ENCODE assay signal across 10 cellular contexts in genomic region chr3:56802793-56803192, GRCh38. TPM values are rescaled to one million over a fixed set of nuclear protein-coding genes. Genes with fewer than 3 reads are reported as not detected.
DNase-seq lines count a peak whose midpoint lies in the region; ATAC-seq and TF ChIP-seq lines count a peak whose summit lies in the region.
"Had no signal": no experiment of that assay in that cellular context is flagged by ENCODE, and none has a peak within 500 bp of the region (broad histone marks: within the 10 kb centered on the region; RNA-seq: fewer than 3 reads in every experiment).

No MANE protein-coding gene starts in this region.

- H3K4ac ChIP-seq in trophoblast cell (ENCODE audit: low read depth, low read length), result no peak overlapping the region

- no peaks in the 10 kb centered on the region for H3K9me3 ChIP-seq in CD4-positive, alpha-beta T cell (ENCODE audit: control insufficient read depth, low read length)
- no peaks in the 10 kb centered on the region for H3K9me3 ChIP-seq in naive thymus-derived CD4-positive, alpha-beta T cell (ENCODE audit: control insufficient read depth in 2 of 3, low read length in 3 of 3)
- H3K9me3 ChIP-seq in trophoblast cell (ENCODE audit: insufficient read depth, low read depth, low read length), result no peaks in the 10 kb centered on the region
- H3K9me3 ChIP-seq: heart right ventricle, uterus had no signal

- H3K4me1 ChIP-seq in GM23338 (ENCODE audit: insufficient read depth) (peaks cover 6% of the 10 kb centered on the region; the same call in 1 of the 2 replicates), trophoblast cell (ENCODE audit: control insufficient read depth in 1 of 2, insufficient read depth in 2 of 2, low read length in 2 of 2) (peaks cover 4 to 6% of the 10 kb centered on the region in 2 experiments)
- H3K4me1 ChIP-seq in naive thymus-derived CD4-positive, alpha-beta T cell (ENCODE audit: control insufficient read depth in 2 of 2, insufficient read depth in 2 of 2, low read length in 2 of 2), result peaks cover 12 to 20% of the 10 kb centered on the region in 2 donors
- H3K4me1 ChIP-seq: uterus had no signal

- no peak overlapping the region for H2AK5ac ChIP-seq in trophoblast cell (ENCODE audit: low read length)

- H3K27ac Mint-ChIP-seq in CD4-positive, alpha-beta T cell, result peak overlapping the region; percentile 89
- no peak overlapping the region for H3K27ac Mint-ChIP-seq in GM23338
- no peak overlapping the region for H3K27ac Mint-ChIP-seq in activated CD4-positive, alpha-beta memory T cell treated with anti-CD3 and anti-CD28 coated beads, Interleukin-2, amount 10 ng/mL, durations not matched to agents 7 days and 5 days
- peak overlapping the region in 7 of 9 donors; percentile 64 to 93 (median 87) for H3K27ac Mint-ChIP-seq in naive thymus-derived CD4-positive, alpha-beta T cell

- no CpG with 5 or more reads among the region's 1 CpG for WGBS in trophoblast cell (ENCODE audit: extremely low coverage, insufficient coverage, insufficient read length)

- no peak overlapping the region for H2BK12ac ChIP-seq in trophoblast cell (ENCODE audit: low read length)

- H3K79me1 ChIP-seq in trophoblast cell (ENCODE audit: low read length), result no peaks in the 10 kb centered on the region

- POLR2A ChIA-PET in CD4-positive, alpha-beta T cell (lab: Charles Lee), result interaction anchor here (1.0 to 7.6 kb wide), 5 partner anchors 9 to 87 kb away, joined by 3 to 251 read pairs (median 47); no protein-coding TSS in a partner anchor
- POLR2A ChIA-PET in activated CD4-positive, alpha-beta memory T cell treated with anti-CD3 and anti-CD28 coated beads, Interleukin-2, amount 10 ng/mL, durations not matched to agents 7 days and 5 days (lab: Charles Lee), result interaction anchor here (5.8 to 9.7 kb wide), 4 partner anchors 13 to 120 kb away, joined by 45 to 168 read pairs (median 112); partner anchors contain the start of gene TASOR
- POLR2A ChIA-PET in naive thymus-derived CD4-positive, alpha-beta T cell (lab: Charles Lee), result interaction anchor here (1.2 to 12.4 kb wide), 9 partner anchors 10 to 125 kb away, joined by 3 to 286 read pairs (median 31); no protein-coding TSS in a partner anchor

- H2BK120ac ChIP-seq in trophoblast cell (ENCODE audit: insufficient read depth, low read length, poor library complexity), result no peak overlapping the region

- CTCF ChIA-PET in CD4-positive, alpha-beta T cell (lab: Charles Lee), result interaction anchor here (1.4 to 6.5 kb wide), 6 partner anchors 14 to 186 kb away, joined by 3 to 114 read pairs (median 14); no protein-coding TSS in a partner anchor
- CTCF ChIA-PET in activated CD4-positive, alpha-beta memory T cell treated with anti-CD3 and anti-CD28 coated beads, Interleukin-2, amount 10 ng/mL, durations not matched to agents 7 days and 5 days (lab: Charles Lee), result interaction anchor here (0.7 to 7.9 kb wide), 10 partner anchors 9 to 186 kb away, joined by 3 to 247 read pairs (median 4); no protein-coding TSS in a partner anchor
- CTCF ChIA-PET in naive thymus-derived CD4-positive, alpha-beta T cell (lab: Charles Lee), result interaction anchor here (0.6 to 9.8 kb wide), 10 partner anchors 8 to 186 kb away, joined by 3 to 176 read pairs (median 6); no protein-coding TSS in a partner anchor

- H2AFZ ChIP-seq in GM23338, result no peak overlapping the region
- H2AFZ ChIP-seq in trophoblast cell (ENCODE audit: insufficient read depth, low read length, poor library complexity), result no peak overlapping the region

- H3K79me2 ChIP-seq in GM23338 (replicated peaks; ENCODE audit: insufficient read depth) (no peaks in the 10 kb centered on the region), trophoblast cell (ENCODE audit: control insufficient read depth, insufficient read depth, low read length, poor library complexity) (peaks cover 3% of the 10 kb centered on the region)

- peaks cover 19% of the 10 kb centered on the region for H3K36me3 Mint-ChIP-seq in CD4-positive, alpha-beta T cell (ENCODE audit: low read depth)
- no peaks in the 10 kb centered on the region for H3K36me3 Mint-ChIP-seq in GM23338 (ENCODE audit: low read depth)
- peaks cover 11% of the 10 kb centered on the region for H3K36me3 Mint-ChIP-seq in activated CD4-positive, alpha-beta memory T cell treated with anti-CD3 and anti-CD28 coated beads, Interleukin-2, amount 10 ng/mL, durations not matched to agents 7 days and 5 days (ENCODE audit: low read depth)
- H3K36me3 Mint-ChIP-seq in naive thymus-derived CD4-positive, alpha-beta T cell, result peaks cover 0 to 19% (median 5%) of the 10 kb centered on the region in 5 donors

- no peak overlapping the region for H4K12ac ChIP-seq in trophoblast cell (ENCODE audit: low read depth, low read length)

- no peak overlapping the region for H4K8ac ChIP-seq in trophoblast cell (ENCODE audit: low read depth, low read length)

- H4K91ac ChIP-seq in trophoblast cell (ENCODE audit: low read depth, low read length), result no peak overlapping the region

- no peaks in the 10 kb centered on the region for H3K9me3 Mint-ChIP-seq in CD4-positive, alpha-beta T cell
- no peaks in the 10 kb centered on the region for H3K9me3 Mint-ChIP-seq in GM23338
- no peaks in the 10 kb centered on the region for H3K9me3 Mint-ChIP-seq in activated CD4-positive, alpha-beta memory T cell treated with anti-CD3 and anti-CD28 coated beads, Interleukin-2, amount 10 ng/mL, durations not matched to agents 7 days and 5 days
- no peaks in the 10 kb centered on the region for H3K9me3 Mint-ChIP-seq in naive thymus-derived CD4-positive, alpha-beta T cell

- no peak overlapping the region for H3K27ac ChIP-seq in CD4-positive, alpha-beta T cell (ENCODE audit: low read depth, low read length)
- no peak overlapping the region for H3K27ac ChIP-seq in GM23338 (ENCODE audit: low read depth)
- peak overlapping the region; percentile 83 for H3K27ac ChIP-seq in naive thymus-derived CD4-positive, alpha-beta T cell (ENCODE audit: low read depth, low read length)
- no peak overlapping the region for H3K27ac ChIP-seq in trophoblast cell (ENCODE audit: low read depth, low read length)

- no peaks in the 10 kb centered on the region; the same call in 1 of the 2 replicates for H4K20me1 ChIP-seq in GM23338 (replicated peaks; ENCODE audit: insufficient read depth)

- H3K27me3 ChIP-seq in CD4-positive, alpha-beta T cell (ENCODE audit: control insufficient read depth, insufficient read depth, low read length), result no peaks in the 10 kb centered on the region
- H3K27me3 ChIP-seq in GM23338 (ENCODE audit: insufficient read depth) (peaks cover 10% of the 10 kb centered on the region; the same call in 1 of the 2 replicates), trophoblast cell (ENCODE audit: insufficient read depth, low read length) (no peaks in the 10 kb centered on the region)
- H3K27me3 ChIP-seq in naive thymus-derived CD4-positive, alpha-beta T cell (ENCODE audit: control insufficient read depth in 2 of 2, insufficient read depth in 2 of 2, low read length in 2 of 2), result no peaks in the 10 kb centered on the region
- H3K27me3 ChIP-seq: heart right ventricle, uterus had no signal

- TF ChIP-seq CTCF in CD4-positive, alpha-beta T cell (IDR thresholded peaks at IDR 0.05), result no peak
- no peak for TF ChIP-seq CTCF in GM23338 (conservative IDR thresholded peaks at IDR 0.05; ENCODE audit: low read depth in 2 of 2)

- H3K23ac ChIP-seq in trophoblast cell (ENCODE audit: low read length), result no peak overlapping the region

- H3K4me2 ChIP-seq in GM23338, result 0 out of 2 replicates have a peak overlapping the region, but pooled peaks have one; percentile 22
- no peak overlapping the region for H3K4me2 ChIP-seq in trophoblast cell (ENCODE audit: low read length)

- H3K18ac ChIP-seq in trophoblast cell (ENCODE audit: low read length), result no peak overlapping the region

- no peaks in the 10 kb centered on the region for H3F3A ChIP-seq in GM23338 (replicated peaks; ENCODE audit: low read depth)

- H2BK5ac ChIP-seq in trophoblast cell (ENCODE audit: low read depth, low read length, poor library complexity), result no peak overlapping the region

- no peaks in the 10 kb centered on the region for H3K27me3 Mint-ChIP-seq in CD4-positive, alpha-beta T cell
- peaks cover 8% of the 10 kb centered on the region for H3K27me3 Mint-ChIP-seq in GM23338 (ENCODE audit: insufficient read depth, low read depth, poor library complexity)
- H3K27me3 Mint-ChIP-seq in activated CD4-positive, alpha-beta memory T cell treated with anti-CD3 and anti-CD28 coated beads, Interleukin-2, amount 10 ng/mL, durations not matched to agents 7 days and 5 days, result no peaks in the 10 kb centered on the region
- no peaks in the 10 kb centered on the region for H3K27me3 Mint-ChIP-seq in naive thymus-derived CD4-positive, alpha-beta T cell

- H3K14ac ChIP-seq in trophoblast cell (ENCODE audit: low read length), result no peak overlapping the region

- peak overlapping the region; percentile 89 for H3K4me3 Mint-ChIP-seq in CD4-positive, alpha-beta T cell
- no peak overlapping the region; the same call in 2 of the 3 replicates for H3K4me3 Mint-ChIP-seq in GM23338
- peak overlapping the region; percentile 69 for H3K4me3 Mint-ChIP-seq in activated CD4-positive, alpha-beta memory T cell treated with anti-CD3 and anti-CD28 coated beads, Interleukin-2, amount 10 ng/mL, durations not matched to agents 7 days and 5 days
- peak overlapping the region; percentile 78 to 98 (median 90) for H3K4me3 Mint-ChIP-seq in naive thymus-derived CD4-positive, alpha-beta T cell

- H3K9ac ChIP-seq in trophoblast cell (ENCODE audit: low read length), result no peak overlapping the region

- H3K4me3 ChIP-seq in GM23338 (no peak overlapping the region), trophoblast cell (ENCODE audit: low read depth, low read length) (no peak overlapping the region)
- H3K4me3 ChIP-seq in naive thymus-derived CD4-positive, alpha-beta T cell (ENCODE audit: low read length), result no peak overlapping the region

- intact Hi-C loops in CD4-positive, alpha-beta T cell (cut with DNase I, micrococcal nuclease), result loop anchor here (1.0 to 5.0 kb wide), 5 partner anchors 100 to 460 kb away; partner anchors contain the start of gene CCDC66 (in 1 of the 2)
- intact Hi-C loops in naive thymus-derived CD4-positive, alpha-beta T cell (cut with micrococcal nuclease), result loop anchor here (1.0 to 5.0 kb wide), 4 partner anchors 11 to 795 kb away; partner anchors contain the start of genes ARF4 (in 1 of the 2) and CCDC66 (in 1 of the 2)

- no peak for DNase-seq in CD4-positive, alpha-beta T cell
- DNase-seq in GM23338 (ENCODE audit: low spot score) (no peak), trophoblast cell (no peak)
- DNase-seq in activated CD4-positive, alpha-beta memory T cell treated with anti-CD3 and anti-CD28 coated beads, Interleukin-2, amount 10 ng/mL, durations not matched to agents 7 days and 5 days, result no peak
- no peak for DNase-seq in naive thymus-derived CD4-positive, alpha-beta T cell
- no peak for DNase-seq in stimulated activated naive CD4-positive, alpha-beta T cell treated with Interleukin-2 at 50 U/mL for 16 hours (lab: John Stamatoyannopoulos, UW)
- DNase-seq: GOT3 had no signal

- H3K4me1 Mint-ChIP-seq in CD4-positive, alpha-beta T cell (ENCODE audit: low read depth), result peaks cover 56% of the 10 kb centered on the region
- H3K4me1 Mint-ChIP-seq in GM23338, result peaks cover 20% of the 10 kb centered on the region
- H3K4me1 Mint-ChIP-seq in activated CD4-positive, alpha-beta memory T cell treated with anti-CD3 and anti-CD28 coated beads, Interleukin-2, amount 10 ng/mL, durations not matched to agents 7 days and 5 days, result peaks cover 39% of the 10 kb centered on the region
- H3K4me1 Mint-ChIP-seq in naive thymus-derived CD4-positive, alpha-beta T cell, result peaks cover 17 to 45% (median 29%) of the 10 kb centered on the region in 7 donors

- H3K36me3 ChIP-seq in GM23338 (ENCODE audit: insufficient read depth) (no peaks in the 10 kb centered on the region), trophoblast cell (ENCODE audit: control insufficient read depth in 1 of 2, insufficient read depth in 2 of 2, low read length in 2 of 2) (no peaks in the 10 kb centered on the region)
- peaks cover 0 to 6% (median 0%) of the 10 kb centered on the region in 3 experiments for H3K36me3 ChIP-seq in naive thymus-derived CD4-positive, alpha-beta T cell (ENCODE audit: control insufficient read depth in 2 of 3, insufficient read depth in 3 of 3, low read length in 3 of 3)
- H3K36me3 ChIP-seq: heart right ventricle, uterus had no signal

- no peak for ATAC-seq in CD4-positive, alpha-beta T cell (ENCODE audit: poor library complexity)
- ATAC-seq in GM23338 (no peak), GM18505 (IDR thresholded peaks at IDR 0.05; ENCODE audit: unreplicated experiment) (no peak)
- ATAC-seq in naive thymus-derived CD4-positive, alpha-beta T cell, result no peak

- no peaks in the 10 kb centered on the region for H3K9me2 ChIP-seq in GM23338 (ENCODE audit: insufficient read depth)

- TF ChIP-seq POLR2A in GM18505 (IDR thresholded peaks at IDR 0.05; ENCODE audit: borderline replicate concordance, extremely low read depth, insufficient read depth, insufficient read length), result no peak

RNA-seq across cellular contexts. Expression of gene ARHGEF3, which starts 1.0 kb away (rescaled TPM):
- total RNA-seq in CD4-positive, alpha-beta T cell, result 10 to 100 TPM; 46.4 to 46.6 TPM
- 5.0 and 8.0 TPM in 2 replicates for total RNA-seq in GM23338 (2014; rRNA removed; shearing (Covaris generic))
- 2.7 and 5.1 TPM in 2 replicates for polyA plus RNA-seq in GM23338 (2016; fragmentation: Nextera tagmentation; extraction: Ambion mirVana)
- 10 to 100 TPM; 71.3 TPM for total RNA-seq in activated CD4-positive, alpha-beta memory T cell treated with anti-CD3 and anti-CD28 coated beads, Interleukin-2, amount 10 ng/mL, durations not matched to agents 7 days and 5 days
- 10 to 100 TPM; 79.6 to 99.7 (median 87.0) TPM for total RNA-seq in naive thymus-derived CD4-positive, alpha-beta T cell
- 10 to 100 TPM; 78.8 to 94.7 TPM for polyA plus RNA-seq in naive thymus-derived CD4-positive, alpha-beta T cell
- 21.0 and 22.3 TPM in 2 replicates for polyA plus RNA-seq in trophoblast cell (2013)

Comparison
In these comparisons a context has a peak if more than half of its experiments do, and no peak if none do; other contexts are left out.
1. H3K27ac Mint-ChIP-seq: peak in CD4-positive, alpha-beta T cell (single experiment) and naive thymus-derived CD4-positive, alpha-beta T cell (7 of 9); none in GM23338 (single experiment) and activated CD4-positive, alpha-beta memory T cell treated with anti-CD3 and anti-CD28 coated beads, Interleukin-2, amount 10 ng/mL, durations not matched to agents 7 days and 5 days (single experiment).